Comparison of ENCODE assay signal across 17 cellular contexts in genomic region chr2:12658287-12658945, GRCh38.
"Had no signal": no experiment of that assay in that cellular context is flagged by ENCODE, and none has a peak within 500 bp of the region (broad histone marks: within the 10 kb centered on the region; RNA-seq: fewer than 3 reads in every experiment).

No MANE protein-coding gene starts in this region.

- H3K36me3 ChIP-seq: ovary, WERI-Rb-1 had no signal

- H3K9me3 Mint-ChIP-seq: natural killer cell; stimulated activated memory B cell treated with anti-CD40 and anti-IgM and Interleukin-4, amounts not matched to agents 10 μg/mL and 1 μg/mL and 100 μg/mL, for 72 hours had no signal

- H3K9me3 ChIP-seq: ovary had no signal

- ATAC-seq: natural killer cell; sciatic nerve; stimulated activated memory B cell treated with anti-CD40 and anti-IgM and Interleukin-4, amounts not matched to agents 10 μg/mL and 1 μg/mL and 100 μg/mL, for 72 hours had no signal

- H3K36me3 Mint-ChIP-seq: activated naive CD8-positive, alpha-beta T cell; natural killer cell; stimulated activated memory B cell treated with anti-CD40 and anti-IgM and Interleukin-4, amounts not matched to agents 10 μg/mL and 1 μg/mL and 100 μg/mL, for 72 hours had no signal

- H3K27me3 Mint-ChIP-seq: activated naive CD8-positive, alpha-beta T cell; stimulated activated memory B cell treated with anti-CD40 and anti-IgM and Interleukin-4, amounts not matched to agents 10 μg/mL and 1 μg/mL and 100 μg/mL, for 72 hours had no signal

- H3K4me3 Mint-ChIP-seq: activated naive CD8-positive, alpha-beta T cell; natural killer cell; stimulated activated memory B cell treated with anti-CD40 and anti-IgM and Interleukin-4, amounts not matched to agents 10 μg/mL and 1 μg/mL and 100 μg/mL, for 72 hours had no signal

- DNase-seq: activated CD4-positive, alpha-beta T cell treated with anti-CD3 and anti-CD28 coated beads for 4 hours; activated CD8-positive, alpha-beta memory T cell treated with anti-CD3 and anti-CD28 coated beads for 24 hours; activated effector memory CD4-positive, alpha-beta T cell treated with Interleukin-2 at 50 U/mL for 16 hours; amniotic stem cell; dorsolateral prefrontal cortex; foreskin fibroblast; hippocampal formation; islet precursor cell; natural killer cell; ovary; stimulated activated CD4-positive, alpha-beta T cell treated with anti-CD3 and anti-CD28 coated beads, Interleukin-4, amount 100 ng/mL, for 4 hours; WERI-Rb-1 had no signal

- H3K27me3 ChIP-seq: dorsolateral prefrontal cortex, ovary had no signal

- H3K27ac Mint-ChIP-seq: activated naive CD8-positive, alpha-beta T cell; natural killer cell; stimulated activated memory B cell treated with anti-CD40 and anti-IgM and Interleukin-4, amounts not matched to agents 10 μg/mL and 1 μg/mL and 100 μg/mL, for 72 hours had no signal

- H3K4me1 Mint-ChIP-seq: natural killer cell; stimulated activated memory B cell treated with anti-CD40 and anti-IgM and Interleukin-4, amounts not matched to agents 10 μg/mL and 1 μg/mL and 100 μg/mL, for 72 hours had no signal

- H3K27ac ChIP-seq: dorsolateral prefrontal cortex, epithelial cell of prostate, ovary, WERI-Rb-1 had no signal

- H3K4me3 ChIP-seq: dorsolateral prefrontal cortex, lung, ovary had no signal
